ENCODE assay signal across 17 cellular contexts in the genomic region with DNA sequence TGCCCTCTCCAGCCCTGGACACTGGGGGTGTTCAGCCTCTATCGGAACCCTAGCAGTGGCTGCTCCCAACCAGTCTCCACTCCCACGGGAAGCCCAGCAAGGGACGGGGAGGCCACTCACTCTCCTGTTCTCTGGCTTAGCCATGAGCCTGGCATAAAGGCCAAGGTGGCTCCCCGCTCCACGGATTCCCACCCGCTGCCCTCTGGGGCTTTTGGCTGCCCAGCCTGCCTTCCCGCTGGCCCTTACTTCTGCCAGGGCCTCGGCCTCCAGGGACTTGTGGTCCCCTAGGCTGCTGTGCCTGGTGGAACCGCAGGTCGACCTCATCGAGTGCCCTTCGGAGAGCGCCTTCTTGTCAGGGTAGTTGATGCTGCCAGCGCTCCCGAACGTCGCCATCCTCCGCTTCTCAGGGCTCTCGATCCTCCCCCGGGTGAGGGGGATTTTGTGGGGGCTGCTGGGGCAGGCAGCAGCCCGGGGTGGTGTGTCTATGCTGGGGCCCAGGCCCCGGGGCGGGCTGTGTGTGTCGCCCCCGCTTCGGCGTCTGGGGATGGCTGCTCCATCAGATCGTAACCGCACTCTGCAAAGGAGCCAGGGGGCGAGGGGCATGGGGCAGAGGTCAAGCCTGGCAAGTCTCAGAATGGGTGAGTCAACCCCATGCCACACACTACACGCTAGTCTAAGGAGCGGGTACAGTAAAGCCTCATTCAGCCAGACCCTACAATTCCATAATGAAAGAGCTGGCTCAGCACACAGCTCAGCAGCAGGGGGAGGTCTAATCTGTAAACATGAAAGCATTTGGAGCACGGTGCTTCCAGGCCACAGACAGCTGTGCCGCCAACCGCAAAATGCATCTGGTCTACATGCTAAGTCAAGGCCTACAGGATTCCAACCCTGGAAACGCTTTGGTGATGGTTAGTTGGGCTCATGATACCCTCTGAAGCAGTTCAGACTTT. TPM values are rescaled to one million over a fixed set of nuclear protein-coding genes. Genes with fewer than 3 reads are reported as not detected.
DNase-seq lines count a peak whose midpoint lies in the region; FAIRE-seq and TF ChIP-seq lines count a peak whose summit lies in the region.
"Had no signal": no experiment of that assay in that cellular context is flagged by ENCODE, and none has a peak within 500 bp of the region (broad histone marks: within the 10 kb centered on the region; RNA-seq: fewer than 3 reads in every experiment).

No MANE protein-coding gene starts in this region.

- DNase-seq in GM04504 (ENCODE audit: low read depth): peak; percentile 61
- DNase-seq in SK-N-MC (ENCODE audit: low read depth, low spot score): peak; percentile 42
- peak; percentile 9 for DNase-seq in fibroblast of pulmonary artery (ENCODE audit: low read depth)
- DNase-seq in smooth muscle cell (lab: John Stamatoyannopoulos, UW; ENCODE audit: unreplicated experiment): no peak
- no peak for DNase-seq in NCI-H446 treated with DMSO at 0.1 percent for 48 hours (lab: John Stamatoyannopoulos, UW)
- DNase-seq in activated T-helper 1 cell treated with anti-CD3 and anti-CD28 coated beads, Interleukin-12 subunit alpha, Interleukin-12 subunit beta, Interleukin-2, Interleukin-4 antibody, amounts not matched to agents 30 ng/mL and 10 ng/mL and 1 ng/mL, durations not matched to agents 14 hours and 24 hours and 36 hours (ENCODE audit: low spot score): no peak
- no peak for DNase-seq in GM12891 (ENCODE audit: insufficient read length, low spot score)
- DNase-seq: activated CD4-positive, alpha-beta T cell treated with anti-CD3 and anti-CD28 coated beads, Interleukin-2, amount 10 ng/mL, durations not matched to agents 24 days and 14 days; activated naive CD8-positive, alpha-beta T cell treated with anti-CD3 and anti-CD28 coated beads, Interleukin-2, amount 10 ng/mL, durations not matched to agents 7 days and 5 days; CD8-positive, alpha-beta T cell; heart left ventricle; kidney glomerular epithelial cell; NK-92 treated with Interleukin-12 subunit alpha and Interleukin-12 subunit beta, amount 100 ng/mL, for 24 hours; Right ventricle myocardium superior; stimulated activated CD4-positive, alpha-beta T cell treated with anti-CD3 and anti-CD28 coated beads, Interleukin-12 subunit alpha, Interleukin-12 subunit beta, amount 100 ng/mL, for 4 hours; T-helper 9 cell had no signal

- H3K9ac ChIP-seq in SK-N-MC (ENCODE audit: insufficient read length) (no peak overlapping the region), smooth muscle cell (ENCODE audit: low read depth) (peak overlapping the region; percentile 17)

- 70% methylated on average over 36 of the region's 36 CpGs for WGBS in smooth muscle cell (ENCODE audit: low lambda C conversion rate)

- no peaks in the 10 kb centered on the region for H3K9me3 Mint-ChIP-seq in activated T-helper 1 cell treated with anti-CD3 and anti-CD28 coated beads, Interleukin-12 subunit alpha, Interleukin-12 subunit beta, Interleukin-2, Interleukin-4 antibody, amounts not matched to agents 30 ng/mL and 10 ng/mL and 1 ng/mL, durations not matched to agents 14 hours and 24 hours and 36 hours
- H3K9me3 Mint-ChIP-seq: activated CD4-positive, alpha-beta T cell treated with anti-CD3 and anti-CD28 coated beads, Interleukin-2, amount 10 ng/mL, durations not matched to agents 24 days and 14 days; activated naive CD8-positive, alpha-beta T cell treated with anti-CD3 and anti-CD28 coated beads, Interleukin-2, amount 10 ng/mL, durations not matched to agents 7 days and 5 days; CD8-positive, alpha-beta T cell had no signal

- H3K9me3 ChIP-seq in SK-N-MC (ENCODE audit: low read depth, low read length) (no peaks in the 10 kb centered on the region), smooth muscle cell (replicated peaks; ENCODE audit: low read depth) (no peaks in the 10 kb centered on the region)
- H3K9me3 ChIP-seq: heart left ventricle had no signal

- H3F3A ChIP-seq in smooth muscle cell (ENCODE audit: low read depth): peaks cover 6% of the 10 kb centered on the region

- TF ChIP-seq CTCF in fibroblast of pulmonary artery (IDR thresholded peaks at IDR 0.05; ENCODE audit: low read length, missing control alignments) (no peak), smooth muscle cell (IDR thresholded peaks at IDR 0.05; ENCODE audit: borderline replicate concordance, insufficient read depth, poor library complexity, severe bottlenecking) (no peak)

- H3K4me1 Mint-ChIP-seq in activated T-helper 1 cell treated with anti-CD3 and anti-CD28 coated beads, Interleukin-12 subunit alpha, Interleukin-12 subunit beta, Interleukin-2, Interleukin-4 antibody, amounts not matched to agents 30 ng/mL and 10 ng/mL and 1 ng/mL, durations not matched to agents 14 hours and 24 hours and 36 hours (ENCODE audit: low read depth): no peaks in the 10 kb centered on the region

- H3K27me3 ChIP-seq in smooth muscle cell (ENCODE audit: low read depth): no peaks in the 10 kb centered on the region
- H3K27me3 ChIP-seq: heart left ventricle had no signal

- H3K27ac ChIP-seq in SK-N-MC (no peak overlapping the region), smooth muscle cell (ENCODE audit: low read depth) (peak overlapping the region; percentile 81)
- H3K27ac ChIP-seq: heart left ventricle had no signal

- H3K27me3 Mint-ChIP-seq in activated T-helper 1 cell treated with anti-CD3 and anti-CD28 coated beads, Interleukin-12 subunit alpha, Interleukin-12 subunit beta, Interleukin-2, Interleukin-4 antibody, amounts not matched to agents 30 ng/mL and 10 ng/mL and 1 ng/mL, durations not matched to agents 14 hours and 24 hours and 36 hours (ENCODE audit: insufficient read depth): no peaks in the 10 kb centered on the region
- H3K27me3 Mint-ChIP-seq: activated CD4-positive, alpha-beta T cell treated with anti-CD3 and anti-CD28 coated beads, Interleukin-2, amount 10 ng/mL, durations not matched to agents 24 days and 14 days; activated naive CD8-positive, alpha-beta T cell treated with anti-CD3 and anti-CD28 coated beads, Interleukin-2, amount 10 ng/mL, durations not matched to agents 7 days and 5 days had no signal

- intact Hi-C loops in activated T-helper 1 cell treated with anti-CD3 and anti-CD28 coated beads, Interleukin-12 subunit alpha, Interleukin-12 subunit beta, Interleukin-2, Interleukin-4 antibody, amounts not matched to agents 30 ng/mL and 10 ng/mL and 1 ng/mL, durations not matched to agents 14 hours and 24 hours and 36 hours (cut with micrococcal nuclease): no loop called here

- H3K4me3 ChIP-seq in SK-N-MC (no peak overlapping the region), fibroblast of pulmonary artery (replicated peaks; ENCODE audit: low read depth, low read length) (no peak overlapping the region), smooth muscle cell (no peak overlapping the region)
- H3K4me3 ChIP-seq: heart left ventricle had no signal

- no peak overlapping the region for H2AFZ ChIP-seq in smooth muscle cell (ENCODE audit: low read depth)

- no peaks in the 10 kb centered on the region for H3K36me3 Mint-ChIP-seq in activated T-helper 1 cell treated with anti-CD3 and anti-CD28 coated beads, Interleukin-12 subunit alpha, Interleukin-12 subunit beta, Interleukin-2, Interleukin-4 antibody, amounts not matched to agents 30 ng/mL and 10 ng/mL and 1 ng/mL, durations not matched to agents 14 hours and 24 hours and 36 hours (ENCODE audit: low read depth)
- H3K36me3 Mint-ChIP-seq: activated naive CD8-positive, alpha-beta T cell treated with anti-CD3 and anti-CD28 coated beads, Interleukin-2, amount 10 ng/mL, durations not matched to agents 7 days and 5 days; CD8-positive, alpha-beta T cell had no signal

- no peaks in the 10 kb centered on the region for H3K79me2 ChIP-seq in smooth muscle cell (ENCODE audit: low read depth)

- H4K20me1 ChIP-seq in smooth muscle cell (ENCODE audit: low read depth): no peaks in the 10 kb centered on the region

- H3K36me3 ChIP-seq in SK-N-MC (ENCODE audit: insufficient read depth, low read length): no peaks in the 10 kb centered on the region
- H3K36me3 ChIP-seq in smooth muscle cell (ENCODE audit: low read depth): no peaks in the 10 kb centered on the region

- H3K4me1 ChIP-seq in smooth muscle cell (ENCODE audit: low read depth): peaks cover 3% of the 10 kb centered on the region

- H3K4me2 ChIP-seq in smooth muscle cell: peak overlapping the region; percentile 25

- no peak overlapping the region for H3K4me3 Mint-ChIP-seq in activated T-helper 1 cell treated with anti-CD3 and anti-CD28 coated beads, Interleukin-12 subunit alpha, Interleukin-12 subunit beta, Interleukin-2, Interleukin-4 antibody, amounts not matched to agents 30 ng/mL and 10 ng/mL and 1 ng/mL, durations not matched to agents 14 hours and 24 hours and 36 hours
- H3K4me3 Mint-ChIP-seq: activated CD4-positive, alpha-beta T cell treated with anti-CD3 and anti-CD28 coated beads, Interleukin-2, amount 10 ng/mL, durations not matched to agents 24 days and 14 days; activated naive CD8-positive, alpha-beta T cell treated with anti-CD3 and anti-CD28 coated beads, Interleukin-2, amount 10 ng/mL, durations not matched to agents 7 days and 5 days; CD8-positive, alpha-beta T cell had no signal

- FAIRE-seq in GM12891 (lab: Jason Lieb, UNC): no peak
- FAIRE-seq: HTR-8/SVneo had no signal

- no peak overlapping the region for H3K27ac Mint-ChIP-seq in activated T-helper 1 cell treated with anti-CD3 and anti-CD28 coated beads, Interleukin-12 subunit alpha, Interleukin-12 subunit beta, Interleukin-2, Interleukin-4 antibody, amounts not matched to agents 30 ng/mL and 10 ng/mL and 1 ng/mL, durations not matched to agents 14 hours and 24 hours and 36 hours
- H3K27ac Mint-ChIP-seq: activated CD4-positive, alpha-beta T cell treated with anti-CD3 and anti-CD28 coated beads, Interleukin-2, amount 10 ng/mL, durations not matched to agents 24 days and 14 days; activated naive CD8-positive, alpha-beta T cell treated with anti-CD3 and anti-CD28 coated beads, Interleukin-2, amount 10 ng/mL, durations not matched to agents 7 days and 5 days; CD8-positive, alpha-beta T cell had no signal

- no peak for TF ChIP-seq POLR2A in GM12891 (IDR thresholded peaks at IDR 0.05; ENCODE audit: low read depth, low read length)

TF ChIP-seq in GM12891, 5 proteins besides CTCF, POLR2A, EP300 and RAD21:
- TF ChIP-seq POLR2AphosphoS5 (IDR thresholded peaks at IDR 0.05; ENCODE audit: low read depth, low read length) (no peak), POU2F2 (IDR thresholded peaks at IDR 0.05; ENCODE audit: low read depth, low read length) (no peak), TAF1 (IDR thresholded peaks at IDR 0.05; ENCODE audit: low read depth, low read length) (no peak)
TF ChIP-seq in GM12891: peak in this region for 0.

RNA-seq across cellular contexts. Expression of gene RAD18, which starts 27.3 kb away (rescaled TPM):
- 13.4 and 16.0 TPM in 2 replicates for total RNA-seq in smooth muscle cell
- 8.9 and 11.3 TPM in 2 replicates for polyA plus RNA-seq in smooth muscle cell
- total RNA-seq in activated T-helper 1 cell treated with anti-CD3 and anti-CD28 coated beads, Interleukin-12 subunit alpha, Interleukin-12 subunit beta, Interleukin-2, Interleukin-4 antibody, amounts not matched to agents 30 ng/mL and 10 ng/mL and 1 ng/mL, durations not matched to agents 14 hours and 24 hours and 36 hours: 52.8 and 54.2 TPM in 2 replicates
- 9.6 TPM for polyA plus RNA-seq in GM12891 (2012; ENCODE audit: low read depth, missing spikeins)

Comparison
In these comparisons a context has a peak if more than half of its experiments do, and no peak if none do; other contexts are left out.
1. DNase-seq: peak in GM04504 (single experiment), SK-N-MC (single experiment) and fibroblast of pulmonary artery (single experiment); none in smooth muscle cell (single experiment), NCI-H446 treated with DMSO at 0.1 percent for 48 hours (single experiment), activated T-helper 1 cell treated with anti-CD3 and anti-CD28 coated beads, Interleukin-12 subunit alpha, Interleukin-12 subunit beta, Interleukin-2, Interleukin-4 antibody, amounts not matched to agents 30 ng/mL and 10 ng/mL and 1 ng/mL, durations not matched to agents 14 hours and 24 hours and 36 hours (single experiment) and GM12891 (single experiment).